In the genomic region with DNA sequence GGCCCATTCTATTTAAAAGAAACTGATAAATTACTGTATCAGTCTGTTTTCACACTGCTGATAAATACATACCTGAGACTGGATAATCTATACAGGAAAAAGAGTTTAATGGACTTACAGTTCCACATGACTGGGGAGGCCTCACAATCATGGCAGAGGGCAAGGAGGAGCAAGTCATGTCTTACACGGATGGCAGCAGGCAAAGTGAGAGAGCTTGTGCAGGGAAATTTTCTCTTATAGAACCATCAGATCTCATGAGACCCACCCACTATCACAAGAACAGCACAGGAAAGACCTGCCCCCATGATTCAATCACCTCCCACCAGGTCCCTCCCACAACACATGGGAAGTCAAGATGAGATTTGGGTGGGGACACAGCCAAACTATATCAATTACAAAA, we compare ENCODE assay signal across 5 cellular contexts. TPM values are rescaled to one million over a fixed set of nuclear protein-coding genes. Genes with fewer than 3 reads are reported as not detected.
"Had no signal": no experiment of that assay in that cellular context is flagged by ENCODE, and none has a peak within 500 bp of the region (broad histone marks: within the 10 kb centered on the region; RNA-seq: fewer than 3 reads in every experiment).

No MANE protein-coding gene starts in this region.

RNA-seq across cellular contexts. Expression of gene CAMK2N2, which starts 5.9 kb away (rescaled TPM):
- polyA plus RNA-seq: GM23248 had no signal

RNA-seq across cellular contexts. Expression of gene ECE2, which starts 8.6 kb away (rescaled TPM):
- total RNA-seq: GM23248, H4, H7, H9, HFFc6 had no signal
- polyA plus RNA-seq: GM23248 had no signal
